Comparison of ENCODE assay signal across 9 cellular contexts in genomic region chr12:57753938-57754337, GRCh38. TPM values are rescaled to one million over a fixed set of nuclear protein-coding genes. Genes with fewer than 3 reads are reported as not detected.
DNase-seq lines count a peak whose midpoint lies in the region; TF ChIP-seq lines count a peak whose summit lies in the region.
"Had no signal": no experiment of that assay in that cellular context is flagged by ENCODE, and none has a peak within 500 bp of the region (broad histone marks: within the 10 kb centered on the region; RNA-seq: fewer than 3 reads in every experiment).

No MANE protein-coding gene starts in this region.

- CTCF ChIA-PET in Calu3 (lab: Charles Lee) (interaction anchor here (1.0 kb wide), 1 partner anchor 9 kb away, joined by 4 read pairs; the partner anchor contains the start of gene TSPAN31), mammary epithelial cell (lab: Charles Lee; ENCODE audit: low non-redundant PET) (no interaction called here)

- BruUV-seq in Calu3 (replicated peaks; lab: Mats Ljungman, UMichigan) (no TSS peak), mammary epithelial cell (replicated peaks; lab: Mats Ljungman, UMichigan) (no TSS peak)

- H3K9ac ChIP-seq in mammary epithelial cell (ENCODE audit: insufficient read depth, low read length) (no peak overlapping the region), neural progenitor cell (no peak overlapping the region)

- H3K27me3 Mint-ChIP-seq in Calu3 (ENCODE audit: unreplicated experiment) (no peaks in the 10 kb centered on the region), neural progenitor cell (ENCODE audit: insufficient read depth, low read depth) (peaks cover 36% of the 10 kb centered on the region)

- H3K27ac ChIP-seq in mammary epithelial cell (ENCODE audit: insufficient read depth, low read depth, low read length) (no peak overlapping the region), neural progenitor cell (no peak overlapping the region)

- TF ChIP-seq CTCF in Calu3 (IDR thresholded peaks at IDR 0.05; ENCODE audit: unreplicated experiment) (no peak), LNCaP clone FGC (IDR thresholded peaks at IDR 0.05; ENCODE audit: control insufficient read depth, extremely low read depth, insufficient read depth) (no peak), mammary epithelial cell (conservative IDR thresholded peaks at IDR 0.05 in 1 of 2, IDR thresholded peaks at IDR 0.05 in 1 of 2; ENCODE audit: extremely low read depth in 1 of 2, insufficient read depth in 1 of 2, low read depth in 1 of 2, low read length in 2 of 2) (no peak), neural progenitor cell (IDR thresholded peaks at IDR 0.05) (no peak)

- dilution Hi-C loops in mammary epithelial cell (cut with HindIII; ENCODE audit: low sequenced_read_pairs) = no loop called here

- H3K4me1 ChIP-seq in mammary epithelial cell (ENCODE audit: insufficient read depth, low read length) (peaks cover 35% of the 10 kb centered on the region), neural progenitor cell (peaks cover 31% of the 10 kb centered on the region)

- H3K4me3 ChIP-seq in LNCaP clone FGC (ENCODE audit: low read depth, low read length) (peak overlapping the region; percentile 77), mammary epithelial cell (replicated peaks in 1 of 3; ENCODE audit: insufficient read depth in 1 of 3, low read depth in 2 of 3, low read length in 3 of 3) (no peak overlapping the region), neural progenitor cell (peak overlapping the region; percentile 66)

- H4K20me1 ChIP-seq in mammary epithelial cell (ENCODE audit: insufficient read depth, low read length) (no peaks in the 10 kb centered on the region), neural progenitor cell (ENCODE audit: low read depth) (peaks cover 31% of the 10 kb centered on the region)

- intact Hi-C loops in Calu3 (cut with micrococcal nuclease; ENCODE audit: unreplicated experiment) = no loop called here
- intact Hi-C loops in mammary epithelial cell (cut with micrococcal nuclease) = no loop called here

- H3K9me3 Mint-ChIP-seq in Calu3 (ENCODE audit: low read depth, unreplicated experiment) (no peaks in the 10 kb centered on the region), neural progenitor cell (peaks cover 3% of the 10 kb centered on the region)

- in situ Hi-C loops in mammary epithelial cell (cut with MboI; ENCODE audit: low sequenced_read_pairs in 2 of 2) = loop anchor here in 1 of 2 donors (10.0 kb wide), 1 partner anchor 151 kb away; no protein-coding TSS in a partner anchor

- H3K27ac Mint-ChIP-seq in Calu3 (ENCODE audit: unreplicated experiment) (peak overlapping the region; percentile 82), neural progenitor cell (no peak overlapping the region)

- DNase-seq in Calu3 (no peak), LNCaP clone FGC (ENCODE audit: low read depth) (no peak), mammary epithelial cell (no peak), neural progenitor cell (ENCODE audit: low spot score) (no peak), SK-N-DZ (ENCODE audit: low spot score) (no peak), NCI-H446 treated with DMSO at 0.1 percent for 48 hours (lab: John Stamatoyannopoulos, UW) (no peak)
- DNase-seq in stimulated activated naive CD4-positive, alpha-beta T cell treated with Interleukin-2 at 50 U/mL for 16 hours (lab: John Stamatoyannopoulos, UW) = no peak
- DNase-seq: activated CD8-positive, alpha-beta memory T cell treated with anti-CD3 and anti-CD28 coated beads, Interleukin-2, amount 50 U/mL, for 4 hours; SIG-M5 had no signal

- peaks cover 9% of the 10 kb centered on the region for H3K36me3 ChIP-seq in mammary epithelial cell (ENCODE audit: insufficient read depth, low read length)
- H3K36me3 ChIP-seq in neural progenitor cell = no peaks in the 10 kb centered on the region

- H3K4me2 ChIP-seq in mammary epithelial cell (ENCODE audit: insufficient read depth, low read depth, low read length) (peak overlapping the region; percentile 77), neural progenitor cell (peak overlapping the region; percentile 95)

- H3K4me3 Mint-ChIP-seq in Calu3 (ENCODE audit: low read depth, unreplicated experiment) (peak overlapping the region; percentile 67), neural progenitor cell (peak overlapping the region; percentile 97)

- no peaks in the 10 kb centered on the region for H3K27me3 ChIP-seq in mammary epithelial cell (ENCODE audit: insufficient read depth, low read length)
- peaks cover 29% of the 10 kb centered on the region for H3K27me3 ChIP-seq in neural progenitor cell

- peaks cover 40% of the 10 kb centered on the region for H3F3A ChIP-seq in neural progenitor cell (ENCODE audit: low read depth)

- H3K4me1 Mint-ChIP-seq in Calu3 (ENCODE audit: low read depth, unreplicated experiment) (peaks cover 48% of the 10 kb centered on the region), neural progenitor cell (peaks cover 50% of the 10 kb centered on the region)

- WGBS in mammary epithelial cell (ENCODE audit: low coverage, missing lambda C conversion rate) = 7% methylated on average over 1 of the region's 1 CpG

- peaks cover 32% of the 10 kb centered on the region for H3K79me2 ChIP-seq in mammary epithelial cell (ENCODE audit: insufficient read depth, low read length)
- peaks cover 32% of the 10 kb centered on the region for H3K79me2 ChIP-seq in neural progenitor cell (ENCODE audit: low read depth)

- H2AFZ ChIP-seq in mammary epithelial cell (ENCODE audit: low read depth, low read length) (no peak overlapping the region), neural progenitor cell (replicated peaks) (no peak overlapping the region)

- H3K9me3 ChIP-seq in mammary epithelial cell (replicated peaks; ENCODE audit: insufficient read depth, low read length) = no peaks in the 10 kb centered on the region
- H3K9me3 ChIP-seq in neural progenitor cell (ENCODE audit: low read depth) = no peaks in the 10 kb centered on the region

- H3K36me3 Mint-ChIP-seq in Calu3 (ENCODE audit: insufficient read depth, unreplicated experiment) (peaks cover 64% of the 10 kb centered on the region), neural progenitor cell (peaks cover 30% of the 10 kb centered on the region)

RNA-seq across cellular contexts. Expression of gene MARCHF9, which starts 1.0 kb away (rescaled TPM):
- total RNA-seq in Calu3 (2022) (39.0 and 42.4 TPM in 2 replicates), mammary epithelial cell (10 to 100 TPM in 1 of 2 donors, 1 to 10 TPM in 1; 6.0 to 18.8 TPM), neural progenitor cell (ENCODE audit: low replicate concordance) (8.1 and 11.9 TPM in 2 replicates)
- polyA plus RNA-seq in mammary epithelial cell = 13.8 TPM
- polyA minus RNA-seq in mammary epithelial cell = 4.8 TPM
- polyA plus RNA-seq in SK-N-DZ (2014; cell fraction: cytosol; rRNA removed) = 20.5 and 26.1 TPM in 2 replicates
- 28.3 and 38.3 TPM in 2 replicates for polyA plus RNA-seq in SK-N-DZ (2014; cell fraction: nucleus; rRNA removed)

RNA-seq across cellular contexts. Expression of gene CDK4, which starts 1.8 kb away (rescaled TPM):
- total RNA-seq in Calu3 (2022) (188 and 199 TPM in 2 replicates), mammary epithelial cell (100 to 1,000 TPM; 103 to 163 TPM), neural progenitor cell (ENCODE audit: low replicate concordance) (169 and 348 TPM in 2 replicates)
- polyA plus RNA-seq in mammary epithelial cell = 258 TPM
- 128 TPM for polyA minus RNA-seq in mammary epithelial cell
- 521 and 557 TPM in 2 replicates for polyA plus RNA-seq in SK-N-DZ (2014; cell fraction: cytosol; rRNA removed)
- polyA plus RNA-seq in SK-N-DZ (2014; cell fraction: nucleus; rRNA removed) = 182 and 296 TPM in 2 replicates

RNA-seq across cellular contexts. Expression of gene TSPAN31, which starts 9.1 kb away (rescaled TPM):
- total RNA-seq in Calu3 (2022) (40.2 and 46.7 TPM in 2 replicates), mammary epithelial cell (10 to 100 TPM; 23.6 to 58.3 TPM), neural progenitor cell (ENCODE audit: low replicate concordance) (57.6 and 61.3 TPM in 2 replicates)
- polyA plus RNA-seq in mammary epithelial cell = 33.0 TPM
- polyA minus RNA-seq in mammary epithelial cell = 38.5 TPM
- polyA plus RNA-seq in SK-N-DZ (2014; cell fraction: cytosol; rRNA removed) = 63.5 and 81.0 TPM in 2 replicates
- 30.2 and 42.0 TPM in 2 replicates for polyA plus RNA-seq in SK-N-DZ (2014; cell fraction: nucleus; rRNA removed)

RNA-seq across cellular contexts. Expression of gene CYP27B1, which starts 12.9 kb away (rescaled TPM):
- total RNA-seq in Calu3 (2022) = 1.8 TPM in 2 replicates
- 10 to 100 TPM in 1 of 2 donors, 1 to 10 TPM in 1; 6.2 to 42.1 TPM for total RNA-seq in mammary epithelial cell
- polyA plus RNA-seq in mammary epithelial cell = 27.4 TPM
- 16.0 TPM for polyA minus RNA-seq in mammary epithelial cell
- total RNA-seq in neural progenitor cell (ENCODE audit: low replicate concordance) = 0.17 and 0.99 TPM in 2 replicates
- polyA plus RNA-seq in SK-N-DZ (2014; cell fraction: cytosol; rRNA removed) = 2.3 and 4.5 TPM in 2 replicates
- 17.2 and 30.3 TPM in 2 replicates for polyA plus RNA-seq in SK-N-DZ (2014; cell fraction: nucleus; rRNA removed)

RNA-seq across cellular contexts. Expression of gene AGAP2, which starts 15.4 kb away (rescaled TPM):
- total RNA-seq in Calu3 (2022) (0.57 and 0.59 TPM in 2 replicates), mammary epithelial cell (under 1 TPM; 0.33 to 0.99 TPM), neural progenitor cell (ENCODE audit: low replicate concordance) (1.7 and 2.7 TPM in 2 replicates)
- polyA plus RNA-seq in mammary epithelial cell = 0.28 TPM
- polyA minus RNA-seq in mammary epithelial cell = 0.57 TPM
- 10.6 and 12.7 TPM in 2 replicates for polyA plus RNA-seq in SK-N-DZ (2014; cell fraction: cytosol; rRNA removed)
- 33.8 and 37.0 TPM in 2 replicates for polyA plus RNA-seq in SK-N-DZ (2014; cell fraction: nucleus; rRNA removed)

Comparison
In these comparisons a context has a peak if more than half of its experiments do, and no peak if none do; other contexts are left out.
1. H3K4me3 ChIP-seq: peak in LNCaP clone FGC (single experiment) and neural progenitor cell (single experiment); none in mammary epithelial cell (0 of 3).